Comparison of ENCODE assay signal across 8 cellular contexts in genomic region chr11:111870887-111871692, GRCh38. TPM values are rescaled to one million over a fixed set of nuclear protein-coding genes. Genes with fewer than 3 reads are reported as not detected.
DNase-seq lines count a peak whose midpoint lies in the region; ATAC-seq, FAIRE-seq and TF ChIP-seq lines count a peak whose summit lies in the region.

Gene ALG9 (minus strand): TSS chr11:111871581. CDS start chr11:111871482, 99 bp downstream.

- H3K9me3 Mint-ChIP-seq in WTC11 = no peaks in the 10 kb centered on the region

- H3K27me3 ChIP-seq in ACC112 (ENCODE audit: insufficient read depth, low read length) = no peaks in the 10 kb centered on the region

- no peak for TF ChIP-seq CTCF in WTC11 (IDR thresholded peaks at IDR 0.05)
- peak; percentile 49 for TF ChIP-seq CTCF in cardiac fibroblast (IDR thresholded peaks at IDR 0.05; ENCODE audit: low read depth, low read length)

- H3K36me3 Mint-ChIP-seq in WTC11 = peaks cover 2% of the 10 kb centered on the region; the same call in 1 of the 2 replicates

- peaks cover 12% of the 10 kb centered on the region for H3K4me1 Mint-ChIP-seq in WTC11

- CTCF ChIA-PET in WTC11 (lab: Charles Lee) = interaction anchor here (0.5 to 3.3 kb wide), 35 partner anchors 10 to 442 kb away, joined by 3 to 51 read pairs (median 5); partner anchors contain the start of genes C11orf52, DIXDC1, DLAT and PPP2R1B

- no peaks in the 10 kb centered on the region for H3K4me1 ChIP-seq in ACC112 (ENCODE audit: control insufficient read depth, insufficient read depth, low read length, unreplicated experiment)

- H3K36me3 ChIP-seq in ACC112 (ENCODE audit: insufficient read depth, low read length) = 0 out of 2 replicates have a peak, but pooled peaks cover 7% of the 10 kb centered on the region

- ATAC-seq in GM18520 (IDR thresholded peaks at IDR 0.05; ENCODE audit: unreplicated experiment) (peak; percentile 74), HG03064 (IDR thresholded peaks at IDR 0.05; ENCODE audit: low read depth, unreplicated experiment) (peak; percentile 86), WTC11 (peak; percentile 90)

- H3K27ac ChIP-seq in ACC112 (ENCODE audit: low read depth, low read length) = peak within 1 kb of the TSS; percentile 46

- H3K4me3 ChIP-seq in ACC112 (ENCODE audit: low read depth, low read length) (peak within 1 kb of the TSS; percentile 86), cardiac fibroblast (replicated peaks in 1 of 2; ENCODE audit: low read depth in 2 of 2, low read length in 2 of 2) (peak within 1 kb of the TSS; percentile 73 to 89)

- DNase-seq in NCI-H2171 treated with DMSO at 0.1 percent for 48 hours (lab: John Stamatoyannopoulos, UW) (peak; percentile 70), WTC11 (ENCODE audit: low spot score) (peak; percentile 76), cardiac fibroblast (ENCODE audit: low read depth in 2 of 2) (peak; percentile 88 to 89)
- peak; percentile 77 to 92 (median 85) for DNase-seq in stimulated activated CD4-positive, alpha-beta T cell treated with anti-CD3 and anti-CD28 coated beads, Interleukin-12 subunit alpha, Interleukin-12 subunit beta, amount 100 ng/mL, for 48 hours (ENCODE audit: low read depth in 2 of 3, low spot score in 1 of 3)

- FAIRE-seq in islet of Langerhans (lab: Jason Lieb, UNC) = peak; percentile 82

- peaks cover 3% of the 10 kb centered on the region for H3K79me2 ChIP-seq in ACC112 (ENCODE audit: control insufficient read depth, insufficient read depth, low read length, unreplicated experiment)

- POLR2A ChIA-PET in WTC11 (lab: Charles Lee) = interaction anchor here (0.6 to 1.9 kb wide), 10 partner anchors 11 to 112 kb away, joined by 3 to 18 read pairs (median 4); partner anchors contain the start of genes C11orf52 and DIXDC1

- peak within 1 kb of the TSS; percentile 89 for H3K4me3 Mint-ChIP-seq in WTC11

- peak within 1 kb of the TSS; percentile 39 for H3K27ac Mint-ChIP-seq in WTC11

- no peaks in the 10 kb centered on the region; the same call in 1 of the 2 replicates for H3K27me3 Mint-ChIP-seq in WTC11 (ENCODE audit: low read depth)

- H2AFZ ChIP-seq in ACC112 (ENCODE audit: low read length, unreplicated experiment) = peak within 1 kb of the TSS; percentile 36

TF ChIP-seq in WTC11, 78 proteins besides CTCF, POLR2A, EP300 and RAD21:
- TF ChIP-seq NFYB (CRISPR knock-in tag; conservative IDR thresholded peaks at IDR 0.05; ENCODE audit: low read depth) (no peak), CREM (CRISPR knock-in tag; IDR thresholded peaks at IDR 0.05) (peak; percentile 77), ATF6 (CRISPR knock-in tag; IDR thresholded peaks at IDR 0.05) (no peak), SP1 (CRISPR knock-in tag; conservative IDR thresholded peaks at IDR 0.05) (peak; percentile 56; the same call in 1 of the 2 replicates), PREB (CRISPR knock-in tag; IDR thresholded peaks at IDR 0.05; ENCODE audit: borderline replicate concordance) (peak; percentile 61; the same call in 1 of the 2 replicates), FOXP1 (CRISPR knock-in tag; IDR thresholded peaks at IDR 0.05; ENCODE audit: borderline replicate concordance) (peak; percentile 54; the same call in 1 of the 2 replicates), HMGXB4 (CRISPR knock-in tag; IDR thresholded peaks at IDR 0.05) (peak; percentile 90), GABPB1 (CRISPR knock-in tag; IDR thresholded peaks at IDR 0.05) (peak; percentile 58), E2F1 (CRISPR knock-in tag; IDR thresholded peaks at IDR 0.05) (0 out of 2 replicates have a peak, but pooled peaks have one; percentile 25), CBFB (CRISPR knock-in tag; IDR thresholded peaks at IDR 0.05; ENCODE audit: low read depth) (0 out of 2 replicates have a peak, but pooled peaks have one; percentile 69), E2F4 (CRISPR knock-in tag; IDR thresholded peaks at IDR 0.05; ENCODE audit: borderline replicate concordance, low read depth) (no peak), E2F5 (CRISPR knock-in tag; IDR thresholded peaks at IDR 0.05) (peak; percentile 78; the same call in 1 of the 2 replicates), SOX15 (CRISPR knock-in tag; IDR thresholded peaks at IDR 0.05) (no peak)

RNA-seq across cellular contexts. Expression of gene ALG9, which starts in this region (rescaled TPM):
- 19.7 to 20.9 TPM (median 20.6 TPM) in 3 replicates for total RNA-seq in WTC11 (2021)

Comparison
In these comparisons a context has a peak if more than half of its experiments do, and no peak if none do; other contexts are left out.
1. Peak in every context shown above with its lines: DNase-seq, ATAC-seq, H3K4me3 ChIP-seq and H3K27ac ChIP-seq.